Comparison of ENCODE assay signal across 15 cellular contexts in genomic region chr13:24276310-24276709, GRCh38. TPM values are rescaled to one million over a fixed set of nuclear protein-coding genes. Genes with fewer than 3 reads are reported as not detected.
DNase-seq lines count a peak whose midpoint lies in the region; ATAC-seq and TF ChIP-seq lines count a peak whose summit lies in the region.
"Had no signal": no experiment of that assay in that cellular context is flagged by ENCODE, and none has a peak within 500 bp of the region (broad histone marks: within the 10 kb centered on the region; RNA-seq: fewer than 3 reads in every experiment).

No MANE protein-coding gene starts in this region.

- H3K4me3 ChIP-seq in CD4-positive, alpha-beta memory T cell (ENCODE audit: low read length in 2 of 2) = no peak overlapping the region
- no peak overlapping the region for H3K4me3 ChIP-seq in OCI-LY3 (ENCODE audit: low read length)
- no peak overlapping the region for H3K4me3 ChIP-seq in aorta (ENCODE audit: low read length in 2 of 2)
- H3K4me3 ChIP-seq: suprapubic skin had no signal

- no peak overlapping the region for H2AK5ac ChIP-seq in H9 (ENCODE audit: insufficient read length, low read length)

- H3K4me1 ChIP-seq in CD4-positive, alpha-beta memory T cell (ENCODE audit: insufficient read depth, low read length) = peaks cover 99% of the 10 kb centered on the region
- H3K4me1 ChIP-seq in OCI-LY3 (ENCODE audit: low read length) (peaks cover 55% of the 10 kb centered on the region), aorta (ENCODE audit: control insufficient read depth in 1 of 2, insufficient read depth in 2 of 2, low read length in 2 of 2) (no peaks in the 10 kb centered on the region), H9 (ENCODE audit: insufficient read depth, low read length) (no peaks in the 10 kb centered on the region)

- H3K18ac ChIP-seq in H9 (ENCODE audit: insufficient read length, low read depth, low read length) = no peak overlapping the region

- DNase-seq in CD4-positive, alpha-beta memory T cell = peak; percentile 47 to 72 (median 59)
- DNase-seq in germinal center (ENCODE audit: low spot score) = peak; percentile 28
- DNase-seq in chondrocyte (ENCODE audit: low spot score) = no peak
- DNase-seq in aorta = no peak
- no peak for DNase-seq in H9
- no peak for DNase-seq in AG20443 (ENCODE audit: low spot score)
- DNase-seq: activated CD8-positive, alpha-beta memory T cell treated with anti-CD3 and anti-CD28 coated beads, Interleukin-2, amount 50 U/mL, for 48 hours; effector CD4-positive, alpha-beta T cell; mesendoderm; NCI-H1092; NCI-H345 had no signal

- H2AFZ ChIP-seq in OCI-LY3 (ENCODE audit: low read depth, low read length) (no peak overlapping the region), H9 (ENCODE audit: low read length) (no peak overlapping the region)

- peaks cover 14 to 36% of the 10 kb centered on the region in 2 donors for H3K36me3 Mint-ChIP-seq in CD4-positive, alpha-beta memory T cell
- H3K36me3 Mint-ChIP-seq in chondrocyte (ENCODE audit: low read depth) = no peaks in the 10 kb centered on the region
- no peaks in the 10 kb centered on the region; a peak in 2 of 7 replicates for H3K36me3 Mint-ChIP-seq in H9 (ENCODE audit: insufficient read depth in 1 of 3, low read depth in 3 of 3)

- H3T11ph ChIP-seq in H9 (ENCODE audit: low read length) = no peak overlapping the region

- H3K9me3 Mint-ChIP-seq in CD4-positive, alpha-beta memory T cell = peaks cover 0 to under 1% (median 0%) of the 10 kb centered on the region in 8 donors
- H3K9me3 Mint-ChIP-seq in chondrocyte (ENCODE audit: low read depth) (no peaks in the 10 kb centered on the region), H9 (no peaks in the 10 kb centered on the region)

- ATAC-seq in GM18858 (IDR thresholded peaks at IDR 0.05; ENCODE audit: unreplicated experiment) (peak; percentile 29), aorta (ENCODE audit: low FRiP score) (no peak)

- H3K56ac ChIP-seq in H9 (ENCODE audit: insufficient read length, low read depth, low read length) = no peak overlapping the region

- no peaks in the 10 kb centered on the region for H3K23me2 ChIP-seq in H9 (ENCODE audit: insufficient read length, low read depth, low read length, poor library complexity, severe bottlenecking)

- no peak overlapping the region for H3K4ac ChIP-seq in H9 (ENCODE audit: low read depth, low read length)

- no peak overlapping the region for H3K23ac ChIP-seq in H9 (ENCODE audit: insufficient read length, low read depth, low read length)

- H3K4me3 Mint-ChIP-seq in CD4-positive, alpha-beta memory T cell = peak overlapping the region in 7 of 8 donors; percentile 34 to 84 (median 61)
- H3K4me3 Mint-ChIP-seq in chondrocyte (ENCODE audit: unreplicated experiment) (no peak overlapping the region), H9 (no peak overlapping the region)

- H3K4me2 ChIP-seq in OCI-LY3 (ENCODE audit: low read length) = peak overlapping the region; percentile 3; the same call in 1 of the 2 replicates
- H3K4me2 ChIP-seq in H9 (ENCODE audit: insufficient read depth, insufficient read length, low read length) = no peak overlapping the region

- CTCF ChIA-PET in CD4-positive, alpha-beta memory T cell (lab: Charles Lee; ENCODE audit: partially characterized antibody) = interaction anchor here (1.0 to 14.2 kb wide), 2 partner anchors 22 to 47 kb away, joined by 3 to 310 read pairs; no protein-coding TSS in a partner anchor

- peak overlapping the region; percentile 90 for H3K27ac ChIP-seq in CD4-positive, alpha-beta memory T cell (ENCODE audit: low read depth, low read length)
- H3K27ac ChIP-seq in OCI-LY3 (ENCODE audit: low read length) = no peak overlapping the region
- no peak overlapping the region for H3K27ac ChIP-seq in aorta (ENCODE audit: low read depth in 1 of 2, low read length in 2 of 2)
- H3K27ac ChIP-seq in H9 (ENCODE audit: insufficient read length, low read depth, low read length) = no peak overlapping the region
- H3K27ac ChIP-seq: suprapubic skin had no signal

- no peaks in the 10 kb centered on the region for H4K20me1 ChIP-seq in OCI-LY3 (ENCODE audit: insufficient read depth, low read length)
- no peaks in the 10 kb centered on the region for H4K20me1 ChIP-seq in H9 (ENCODE audit: control insufficient read depth, insufficient read depth, insufficient read length)

- H3K79me2 ChIP-seq in OCI-LY3 (ENCODE audit: low read length) (no peaks in the 10 kb centered on the region), H9 (ENCODE audit: insufficient read depth, low read length) (no peaks in the 10 kb centered on the region)

- H3K9ac ChIP-seq in OCI-LY3 (ENCODE audit: low read length) (no peak overlapping the region), H9 (ENCODE audit: extremely low read depth, insufficient read length, low read length) (no peak overlapping the region)

- H3K36me3 ChIP-seq in CD4-positive, alpha-beta memory T cell (ENCODE audit: insufficient read depth, low read length) = peaks cover 15% of the 10 kb centered on the region
- H3K36me3 ChIP-seq in OCI-LY3 (replicated peaks; ENCODE audit: low read depth, low read length) (no peaks in the 10 kb centered on the region), aorta (ENCODE audit: control insufficient read depth in 1 of 2, insufficient read depth in 2 of 2, low read length in 1 of 2) (no peaks in the 10 kb centered on the region)
- H3K36me3 ChIP-seq: suprapubic skin had no signal

- no peak overlapping the region for H2BK15ac ChIP-seq in H9 (ENCODE audit: low read depth, low read length)

- no peak overlapping the region for H4K5ac ChIP-seq in H9 (ENCODE audit: insufficient read length, low read depth, low read length)

- intact Hi-C loops in CD4-positive, alpha-beta memory T cell (cut with micrococcal nuclease) = loop anchor here (10.0 kb wide), 1 partner anchor 178 kb away; no protein-coding TSS in a partner anchor
- intact Hi-C loops in aorta (cut with DNase I) = no loop called here

- 96 to 97% methylated on average over 2 of the region's 2 CpGs for WGBS in aorta, 2 donors
- no CpG with 5 or more reads among the region's 2 CpGs for WGBS in H9 (ENCODE audit: extremely low coverage, insufficient read length, low lambda C conversion rate)

- H2BK20ac ChIP-seq in H9 (ENCODE audit: low read depth, low read length, poor library complexity, severe bottlenecking) = no peak overlapping the region

- H3K27ac Mint-ChIP-seq in CD4-positive, alpha-beta memory T cell = peak overlapping the region; percentile 80 to 100 (median 99)
- H3K27ac Mint-ChIP-seq in chondrocyte (ENCODE audit: unreplicated experiment) = no peak overlapping the region
- H3K27ac Mint-ChIP-seq in H9 = no peak overlapping the region

- peaks cover 61 to 98% (median 80%) of the 10 kb centered on the region in 4 donors for H3K4me1 Mint-ChIP-seq in CD4-positive, alpha-beta memory T cell
- H3K4me1 Mint-ChIP-seq in chondrocyte (ENCODE audit: low read depth) = peaks cover 17% of the 10 kb centered on the region
- peaks cover 3 to 11% of the 10 kb centered on the region in 2 experiments; a peak in 2 of 4 replicates for H3K4me1 Mint-ChIP-seq in H9

- TF ChIP-seq CTCF in OCI-LY3 (IDR thresholded peaks at IDR 0.05; ENCODE audit: low read depth, low read length) (no peak), chondrocyte (IDR thresholded peaks at IDR 0.05) (no peak), H9 (conservative IDR thresholded peaks at IDR 0.05) (no peak)

- no peak overlapping the region for H2BK12ac ChIP-seq in H9 (ENCODE audit: insufficient read length, low read depth, low read length)

- H3K14ac ChIP-seq in H9 (ENCODE audit: insufficient read depth, low read length) = no peak overlapping the region

- H3K79me1 ChIP-seq in H9 (ENCODE audit: insufficient read depth, low read depth, low read length, poor library complexity, severe bottlenecking) = no peaks in the 10 kb centered on the region

- H3K9me3 ChIP-seq in CD4-positive, alpha-beta memory T cell (ENCODE audit: control insufficient read depth in 1 of 2, low read length in 2 of 2) = no peaks in the 10 kb centered on the region
- no peaks in the 10 kb centered on the region for H3K9me3 ChIP-seq in OCI-LY3 (ENCODE audit: insufficient read depth, low read length)
- no peaks in the 10 kb centered on the region for H3K9me3 ChIP-seq in aorta (ENCODE audit: control insufficient read depth, low read length)
- no peaks in the 10 kb centered on the region for H3K9me3 ChIP-seq in H9 (ENCODE audit: control insufficient read depth, low read depth, low read length)
- H3K9me3 ChIP-seq: suprapubic skin had no signal

- H4K91ac ChIP-seq in H9 (ENCODE audit: insufficient read length, low read depth, low read length) = no peak overlapping the region

- no peak overlapping the region for H2BK120ac ChIP-seq in H9 (ENCODE audit: low read depth, low read length, poor library complexity, severe bottlenecking)

- H2BK5ac ChIP-seq in H9 (ENCODE audit: insufficient read length, low read length) = no peak overlapping the region

- H3K27me3 ChIP-seq in CD4-positive, alpha-beta memory T cell (ENCODE audit: insufficient read depth, low read length) = no peaks in the 10 kb centered on the region
- H3K27me3 ChIP-seq in OCI-LY3 (ENCODE audit: low read depth, low read length) (no peaks in the 10 kb centered on the region), aorta (ENCODE audit: control insufficient read depth in 1 of 2, insufficient read depth in 2 of 2, low read length in 1 of 2) (no peaks in the 10 kb centered on the region), H9 (ENCODE audit: insufficient read depth, low read length) (no peaks in the 10 kb centered on the region)
- H3K27me3 ChIP-seq: suprapubic skin had no signal

- POLR2A ChIA-PET in CD4-positive, alpha-beta memory T cell (lab: Charles Lee; ENCODE audit: partially characterized antibody) = interaction anchor here (35.7 kb wide), 1 partner anchor 16 kb away, joined by 1361 read pairs; no protein-coding TSS in a partner anchor

- H3K27me3 Mint-ChIP-seq in CD4-positive, alpha-beta memory T cell = no peaks in the 10 kb centered on the region
- H3K27me3 Mint-ChIP-seq in chondrocyte (ENCODE audit: low read depth) (no peaks in the 10 kb centered on the region), H9 (ENCODE audit: low read depth) (no peaks in the 10 kb centered on the region; the same call in 1 of the 2 replicates)

- H4K8ac ChIP-seq in H9 (replicated peaks; ENCODE audit: insufficient read length, low read depth, low read length) = no peak overlapping the region

RNA-seq across cellular contexts. Expression of gene C1QTNF9, which starts 33.1 kb away (rescaled TPM):
- total RNA-seq in CD4-positive, alpha-beta memory T cell = not detected
- polyA plus RNA-seq in CD4-positive, alpha-beta memory T cell = not detected
- total RNA-seq in chondrocyte (not detected in 3 replicates), aorta (under 1 TPM; 0.42 to 0.99 TPM), H9 (2021) (not detected in 2 replicates)
- polyA plus RNA-seq in aorta = under 1 TPM in 1 of 2 donors, not detected in 1; 0.13 TPM
- total RNA-seq: osteocyte had no signal

Comparison
In these comparisons a context has a peak if more than half of its experiments do, and no peak if none do; other contexts are left out.
1. DNase-seq: peak in CD4-positive, alpha-beta memory T cell (5 of 5) and germinal center (single experiment); none in chondrocyte (single experiment), aorta (0 of 2), H9 (single experiment) and AG20443 (single experiment).
2. H3K27ac Mint-ChIP-seq: peak in CD4-positive, alpha-beta memory T cell (7 of 7); none in chondrocyte (single experiment) and H9 (0 of 3).
3. H3K4me3 Mint-ChIP-seq: peak in CD4-positive, alpha-beta memory T cell (7 of 8); none in chondrocyte (single experiment) and H9 (0 of 2).